Comparison of ENCODE assay signal across 1 cellular context in the genomic region with DNA sequence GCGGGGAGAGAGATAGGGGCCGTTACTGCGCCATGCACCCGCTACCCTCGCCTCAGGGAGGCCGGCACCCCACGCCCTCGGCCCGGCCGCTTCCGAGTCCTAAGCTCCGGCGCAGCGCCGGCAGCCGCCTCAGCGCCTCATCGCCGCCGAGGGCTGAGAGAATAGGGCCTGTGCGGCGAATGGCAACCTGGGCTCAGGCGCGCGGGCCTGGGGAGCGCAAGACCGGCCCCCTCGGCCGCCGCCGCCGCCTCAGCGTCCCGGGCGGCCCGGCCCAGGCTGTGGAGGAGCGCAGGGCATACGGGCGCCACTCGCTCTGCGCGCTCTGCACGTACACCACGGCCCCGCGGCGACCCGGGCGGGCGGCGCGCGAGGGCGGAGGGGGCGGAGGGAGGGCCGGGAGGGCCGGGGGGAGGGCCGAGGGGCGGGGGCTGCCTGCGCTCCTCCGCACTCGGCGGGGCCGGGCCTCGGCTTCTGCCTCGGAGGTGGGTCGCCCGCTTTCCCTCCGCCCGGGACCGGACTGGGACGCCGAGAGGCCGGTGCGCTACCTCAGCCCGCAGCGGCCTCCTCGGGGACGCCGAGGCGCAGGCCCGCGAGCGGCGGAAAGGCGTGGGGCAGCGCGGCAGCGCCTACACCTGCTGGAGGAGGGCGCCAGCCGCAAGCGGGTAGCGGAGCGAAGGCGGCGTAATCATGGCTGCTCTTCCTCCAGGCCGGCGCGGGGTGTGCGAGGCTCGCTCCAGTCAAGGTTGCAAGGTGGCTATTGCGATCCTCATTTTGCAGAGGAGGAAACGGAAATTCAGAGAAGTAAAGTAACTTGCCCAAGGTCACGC.
A peak's percentile ranks its signal among the peaks of the same experiment; 100 is the strongest.
TF ChIP-seq lines count a peak whose summit lies in the region.

TSS of gene EGLN1 (minus strand) at position 317 of the 827 bp plus-strand sequence. CDS start 399 bp downstream, outside the sequence.

TF ChIP-seq in A549, 52 proteins besides CTCF, POLR2A, EP300 and RAD21 (continued from another document):
- TF ChIP-seq, protein P1, sequence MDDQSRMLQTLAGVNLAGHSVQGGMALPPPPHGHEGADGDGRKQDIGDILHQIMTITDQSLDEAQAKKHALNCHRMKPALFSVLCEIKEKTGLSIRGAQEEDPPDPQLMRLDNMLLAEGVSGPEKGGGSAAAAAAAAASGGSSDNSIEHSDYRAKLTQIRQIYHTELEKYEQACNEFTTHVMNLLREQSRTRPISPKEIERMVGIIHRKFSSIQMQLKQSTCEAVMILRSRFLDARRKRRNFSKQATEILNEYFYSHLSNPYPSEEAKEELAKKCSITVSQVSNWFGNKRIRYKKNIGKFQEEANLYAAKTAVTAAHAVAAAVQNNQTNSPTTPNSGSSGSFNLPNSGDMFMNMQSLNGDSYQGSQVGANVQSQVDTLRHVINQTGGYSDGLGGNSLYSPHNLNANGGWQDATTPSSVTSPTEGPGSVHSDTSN (IDR thresholded peaks at IDR 0.05), result peak; percentile 23; the same call in 1 of the 2 replicates
- TF ChIP-seq BHLHE40 (IDR thresholded peaks at IDR 0.05; ENCODE audit: low read depth, low read length) (no peak), CHD4 (IDR thresholded peaks at IDR 0.05; ENCODE audit: borderline replicate concordance) (no peak), KDM1A (IDR thresholded peaks at IDR 0.05; ENCODE audit: low read depth) (no peak), JUN (IDR thresholded peaks at IDR 0.05) (peak; percentile 53 to 97; a peak in 3 of 5 replicates), CHD2 (IDR thresholded peaks at IDR 0.05; ENCODE audit: low read length, partially characterized antibody) (no peak), HEYL (CRISPR knock-in tag; IDR thresholded peaks at IDR 0.05) (no peak), ZNF302 (CRISPR knock-in tag; IDR thresholded peaks at IDR 0.05) (no peak), SREBF2 (IDR thresholded peaks at IDR 0.05) (no peak), JUNB (IDR thresholded peaks at IDR 0.05) (no peak), CBX8 (IDR thresholded peaks at IDR 0.05) (no peak), SMC3 (IDR thresholded peaks at IDR 0.05) (peak; percentile 56), MAFK (IDR thresholded peaks at IDR 0.05; ENCODE audit: partially characterized antibody) (no peak), CBX2 (IDR thresholded peaks at IDR 0.05; ENCODE audit: borderline replicate concordance, low read depth) (no peak), TP53 (CRISPR knock-in tag; IDR thresholded peaks at IDR 0.05) (no peak), ELK1 (IDR thresholded peaks at IDR 0.05; ENCODE audit: low read depth, low read length) (no peak)
- TF ChIP-seq, protein P2, sequence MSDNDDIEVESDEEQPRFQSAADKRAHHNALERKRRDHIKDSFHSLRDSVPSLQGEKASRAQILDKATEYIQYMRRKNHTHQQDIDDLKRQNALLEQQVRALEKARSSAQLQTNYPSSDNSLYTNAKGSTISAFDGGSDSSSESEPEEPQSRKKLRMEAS (IDR thresholded peaks at IDR 0.05), result peak; percentile 84
